Comparison of ENCODE assay signal across 18 cellular contexts in genomic region chr5:142561486-142562097, GRCh38.
"Had no signal": no experiment of that assay in that cellular context is flagged by ENCODE, and none has a peak within 500 bp of the region (broad histone marks: within the 10 kb centered on the region; RNA-seq: fewer than 3 reads in every experiment).

No MANE protein-coding gene starts in this region.

- H3K36me3 Mint-ChIP-seq: activated naive CD8-positive, alpha-beta T cell treated with anti-CD3 and anti-CD28 coated beads, Interleukin-2, amount 10 ng/mL, durations not matched to agents 7 days and 5 days; mesothelial cell of epicardium had no signal

- DNase-seq: activated B cell treated with CpG ODN at 0.5 μM for 24 hours; activated CD4-positive, alpha-beta T cell treated with anti-CD3 and anti-CD28 coated beads for 48 hours; activated CD8-positive, alpha-beta memory T cell treated with anti-CD3 and anti-CD28 coated beads, Interleukin-2, amount 50 U/mL, for 48 hours; activated CD8-positive, alpha-beta T cell treated with anti-CD3 and anti-CD28 coated beads, Interleukin-2, amount 10 ng/mL, durations not matched to agents 7 days and 5 days; activated naive CD4-positive, alpha-beta T cell; activated naive CD8-positive, alpha-beta T cell treated with anti-CD3 and anti-CD28 coated beads, Interleukin-2, amount 10 ng/mL, durations not matched to agents 7 days and 5 days; foreskin melanocyte; heart right ventricle; left cardiac atrium; lower lobe of right lung; small intestine; testis had no signal

- H3K27ac Mint-ChIP-seq: activated B cell treated with CpG ODN at 0.5 μM for 24 hours; activated CD8-positive, alpha-beta T cell treated with anti-CD3 and anti-CD28 coated beads, Interleukin-2, amount 10 ng/mL, durations not matched to agents 7 days and 5 days; activated naive CD8-positive, alpha-beta T cell treated with anti-CD3 and anti-CD28 coated beads, Interleukin-2, amount 10 ng/mL, durations not matched to agents 7 days and 5 days; activated T-helper 1 cell treated with anti-CD3 and anti-CD28 coated beads, Interleukin-12 subunit alpha, Interleukin-12 subunit beta, Interleukin-2, Interleukin-4 antibody, amounts not matched to agents 30 ng/mL and 10 ng/mL and 1 ng/mL, durations not matched to agents 14 hours and 24 hours and 36 hours; mesothelial cell of epicardium; stimulated activated naive CD8-positive, alpha-beta T cell treated with anti-CD3 and anti-CD28 coated beads, Interleukin-15, Interleukin-2, amounts not matched to agents 100 ng/mL and 50 ng/mL, for 24 hours; T-helper 2 cell treated with Interferon-gamma antibody and Interleukin-4, amounts not matched to agents 5 μg/mL and 100 μg/mL, for 36 hours had no signal

- H3K27me3 ChIP-seq: heart right ventricle, SJSA1, testis had no signal

- H3K4me1 ChIP-seq: heart right ventricle, lower lobe of right lung, testis had no signal

- H3K4me3 Mint-ChIP-seq: activated B cell treated with CpG ODN at 0.5 μM for 24 hours; activated CD8-positive, alpha-beta T cell treated with anti-CD3 and anti-CD28 coated beads, Interleukin-2, amount 10 ng/mL, durations not matched to agents 7 days and 5 days; activated naive CD8-positive, alpha-beta T cell treated with anti-CD3 and anti-CD28 coated beads, Interleukin-2, amount 10 ng/mL, durations not matched to agents 7 days and 5 days; activated T-helper 1 cell treated with anti-CD3 and anti-CD28 coated beads, Interleukin-12 subunit alpha, Interleukin-12 subunit beta, Interleukin-2, Interleukin-4 antibody, amounts not matched to agents 30 ng/mL and 10 ng/mL and 1 ng/mL, durations not matched to agents 14 hours and 24 hours and 36 hours; mesothelial cell of epicardium; neural crest cell; stimulated activated naive CD8-positive, alpha-beta T cell treated with anti-CD3 and anti-CD28 coated beads, Interleukin-15, Interleukin-2, amounts not matched to agents 100 ng/mL and 50 ng/mL, for 24 hours; T-helper 2 cell treated with Interferon-gamma antibody and Interleukin-4, amounts not matched to agents 5 μg/mL and 100 μg/mL, for 36 hours had no signal

- H3K27ac ChIP-seq: heart right ventricle, lower lobe of right lung, SJSA1, testis had no signal

- H3K9me3 ChIP-seq: heart right ventricle, lower lobe of right lung, testis had no signal

- H3K4me1 Mint-ChIP-seq: activated B cell treated with CpG ODN at 0.5 μM for 24 hours; activated naive CD8-positive, alpha-beta T cell treated with anti-CD3 and anti-CD28 coated beads, Interleukin-2, amount 10 ng/mL, durations not matched to agents 7 days and 5 days; mesothelial cell of epicardium had no signal

- H3K9me3 Mint-ChIP-seq: activated B cell treated with CpG ODN at 0.5 μM for 24 hours; activated T-helper 1 cell treated with anti-CD3 and anti-CD28 coated beads, Interleukin-12 subunit alpha, Interleukin-12 subunit beta, Interleukin-2, Interleukin-4 antibody, amounts not matched to agents 30 ng/mL and 10 ng/mL and 1 ng/mL, durations not matched to agents 14 hours and 24 hours and 36 hours; mesothelial cell of epicardium; stimulated activated naive CD8-positive, alpha-beta T cell treated with anti-CD3 and anti-CD28 coated beads, Interleukin-15, Interleukin-2, amounts not matched to agents 100 ng/mL and 50 ng/mL, for 24 hours; T-helper 2 cell treated with Interferon-gamma antibody and Interleukin-4, amounts not matched to agents 5 μg/mL and 100 μg/mL, for 36 hours had no signal

- H3K36me3 ChIP-seq: heart right ventricle, lower lobe of right lung, SJSA1 had no signal

- H3K4me3 ChIP-seq: heart right ventricle, lower lobe of right lung, SJSA1, testis had no signal
